Comparison of ENCODE assay signal across 16 cellular contexts in genomic region chr3:128815318-128816064, GRCh38.
DNase-seq lines count a peak whose midpoint lies in the region; ATAC-seq and TF ChIP-seq lines count a peak whose summit lies in the region.
"Had no signal": no experiment of that assay in that cellular context is flagged by ENCODE, and none has a peak within 500 bp of the region (broad histone marks: within the 10 kb centered on the region; RNA-seq: fewer than 3 reads in every experiment).

No MANE protein-coding gene starts in this region.

- no peak overlapping the region for H3K4me3 Mint-ChIP-seq in activated CD4-positive, alpha-beta T cell treated with anti-CD3 and anti-CD28 coated beads, Interleukin-2, amount 10 ng/mL, durations not matched to agents 7 days and 5 days
- no peak overlapping the region for H3K4me3 Mint-ChIP-seq in Calu3 (ENCODE audit: low read depth, unreplicated experiment)
- H3K4me3 Mint-ChIP-seq: GM23338 had no signal

- ATAC-seq in heart right ventricle, result peak in 5 of 8 donors; percentile 7 to 38 (median 15)
- ATAC-seq: GM23338 had no signal

- peak overlapping the region; percentile 52 to 90 (median 84) for H3K27ac ChIP-seq in heart right ventricle
- peak overlapping the region; percentile 85 for H3K27ac ChIP-seq in skeletal muscle tissue (ENCODE audit: low read depth, low read length)
- H3K27ac ChIP-seq: BLaER1 treated with 17β-estradiol and CSF1 and Interleukin-3, amounts not matched to agents 10 nM and 100 nM; skin epidermis had no signal

- H3K9me3 Mint-ChIP-seq in activated CD4-positive, alpha-beta T cell treated with anti-CD3 and anti-CD28 coated beads, Interleukin-2, amount 10 ng/mL, durations not matched to agents 7 days and 5 days, result no peaks in the 10 kb centered on the region
- H3K9me3 Mint-ChIP-seq in Calu3 (ENCODE audit: low read depth, unreplicated experiment), result no peaks in the 10 kb centered on the region
- H3K9me3 Mint-ChIP-seq: activated T-helper 2 cell treated with anti-CD3 and anti-CD28 coated beads, Interferon-gamma antibody, Interleukin-2, Interleukin-4, amounts not matched to agents 10 μg/mL and 5 μg/mL and 100 μg/mL, durations not matched to agents 14 hours and 24 hours and 36 hours; GM23338 had no signal

- no peaks in the 10 kb centered on the region for H3K27me3 Mint-ChIP-seq in activated CD4-positive, alpha-beta T cell treated with anti-CD3 and anti-CD28 coated beads, Interleukin-2, amount 10 ng/mL, durations not matched to agents 7 days and 5 days
- H3K27me3 Mint-ChIP-seq in Calu3 (ENCODE audit: unreplicated experiment), result no peaks in the 10 kb centered on the region

- peaks cover 0 to 83% (median 4%) of the 10 kb centered on the region in 9 donors for H3K36me3 ChIP-seq in heart right ventricle
- H3K36me3 ChIP-seq in skeletal muscle tissue (ENCODE audit: control insufficient read depth in 3 of 3, insufficient read depth in 3 of 3, low read length in 3 of 3), result peaks cover 12 to 40% (median 23%) of the 10 kb centered on the region in 3 donors

- TF ChIP-seq CTCF in Calu3 (IDR thresholded peaks at IDR 0.05; ENCODE audit: unreplicated experiment), result no peak
- no peak for TF ChIP-seq CTCF in heart right ventricle (IDR thresholded peaks at IDR 0.05)

- no peaks in the 10 kb centered on the region for H3K4me1 Mint-ChIP-seq in activated CD4-positive, alpha-beta T cell treated with anti-CD3 and anti-CD28 coated beads, Interleukin-2, amount 10 ng/mL, durations not matched to agents 7 days and 5 days
- no peaks in the 10 kb centered on the region for H3K4me1 Mint-ChIP-seq in Calu3 (ENCODE audit: low read depth, unreplicated experiment)
- H3K4me1 Mint-ChIP-seq: GM23338 had no signal

- H3K4me3 ChIP-seq in heart right ventricle (no peak overlapping the region), skeletal muscle tissue (ENCODE audit: low read length in 3 of 3) (peak overlapping the region in 1 of 3 donors; percentile 1)
- H3K4me3 ChIP-seq: BLaER1 treated with 17β-estradiol and CSF1 and Interleukin-3, amounts not matched to agents 10 nM and 100 nM; coronary artery; GM23338; skin epidermis had no signal

- POLR2A ChIA-PET in activated CD4-positive, alpha-beta T cell treated with anti-CD3 and anti-CD28 coated beads, Interleukin-2, amount 10 ng/mL, durations not matched to agents 7 days and 5 days (lab: Charles Lee), result no interaction called here

- no TSS peak for BruUV-seq in Calu3 (replicated peaks; lab: Mats Ljungman, UMichigan)

- H3K27me3 ChIP-seq in heart right ventricle (no peaks in the 10 kb centered on the region), skeletal muscle tissue (ENCODE audit: control insufficient read depth in 3 of 3, insufficient read depth in 3 of 3, low read length in 3 of 3) (no peaks in the 10 kb centered on the region)
- H3K27me3 ChIP-seq: BLaER1 treated with 17β-estradiol and CSF1 and Interleukin-3, amounts not matched to agents 10 nM and 100 nM had no signal

- H3K9me3 ChIP-seq in heart right ventricle (no peaks in the 10 kb centered on the region), skeletal muscle tissue (ENCODE audit: control insufficient read depth in 3 of 3, low read length in 3 of 3) (no peaks in the 10 kb centered on the region)
- H3K9me3 ChIP-seq: BLaER1 treated with 17β-estradiol and CSF1 and Interleukin-3, amounts not matched to agents 10 nM and 100 nM had no signal

- intact Hi-C loops in Calu3 (cut with micrococcal nuclease; ENCODE audit: unreplicated experiment), result no loop called here
- intact Hi-C loops in heart right ventricle (cut with DNase I), result no loop called here

- peak overlapping the region; percentile 61 for H3K27ac Mint-ChIP-seq in activated CD4-positive, alpha-beta T cell treated with anti-CD3 and anti-CD28 coated beads, Interleukin-2, amount 10 ng/mL, durations not matched to agents 7 days and 5 days
- peak overlapping the region; percentile 40 for H3K27ac Mint-ChIP-seq in Calu3 (ENCODE audit: unreplicated experiment)
- H3K27ac Mint-ChIP-seq: activated T-helper 2 cell treated with anti-CD3 and anti-CD28 coated beads, Interferon-gamma antibody, Interleukin-2, Interleukin-4, amounts not matched to agents 10 μg/mL and 5 μg/mL and 100 μg/mL, durations not matched to agents 14 hours and 24 hours and 36 hours; GM23338 had no signal

- H3K4me1 ChIP-seq in heart right ventricle (peaks cover 9 to 63% (median 44%) of the 10 kb centered on the region in 9 donors), skeletal muscle tissue (ENCODE audit: control insufficient read depth in 3 of 3, insufficient read depth in 3 of 3, low read length in 3 of 3) (peaks cover 30 to 80% (median 46%) of the 10 kb centered on the region in 3 donors)
- H3K4me1 ChIP-seq: BLaER1 treated with 17β-estradiol and CSF1 and Interleukin-3, amounts not matched to agents 10 nM and 100 nM had no signal

- CTCF ChIA-PET in activated CD4-positive, alpha-beta T cell treated with anti-CD3 and anti-CD28 coated beads, Interleukin-2, amount 10 ng/mL, durations not matched to agents 7 days and 5 days (lab: Charles Lee), result interaction anchor here (1.0 kb wide), 2 partner anchors 11 to 135 kb away, joined by 3 read pairs; no protein-coding TSS in a partner anchor
- CTCF ChIA-PET in Calu3 (lab: Charles Lee), result interaction anchor here (1.2 to 1.7 kb wide), 2 partner anchors 135 to 164 kb away, joined by 3 to 6 read pairs; no protein-coding TSS in a partner anchor

- H3K36me3 Mint-ChIP-seq in activated CD4-positive, alpha-beta T cell treated with anti-CD3 and anti-CD28 coated beads, Interleukin-2, amount 10 ng/mL, durations not matched to agents 7 days and 5 days (ENCODE audit: low read depth), result peaks cover 61% of the 10 kb centered on the region
- H3K36me3 Mint-ChIP-seq in Calu3 (ENCODE audit: insufficient read depth, unreplicated experiment), result peaks cover 99% of the 10 kb centered on the region

- DNase-seq in activated CD4-positive, alpha-beta T cell treated with anti-CD3 and anti-CD28 coated beads, Interleukin-2, amount 10 ng/mL, durations not matched to agents 7 days and 5 days, result no peak
- no peak for DNase-seq in activated CD4-positive, alpha-beta T cell treated with anti-CD3 and anti-CD28 coated beads for 48 hours
- DNase-seq in Calu3 (no peak), heart right ventricle (no peak), SHP77 treated with DMSO at 0.1 percent for 48 hours (lab: John Stamatoyannopoulos, UW) (no peak), RKO (ENCODE audit: low spot score) (no peak), NCI-H2107 (lab: John Stamatoyannopoulos, UW) (no peak)
- DNase-seq: activated CD4-positive, alpha-beta T cell treated with anti-CD3 and anti-CD28 coated beads for 1 hour; NCI-H1105 treated with DMSO at 0.1 percent for 48 hours; NCI-H2081 had no signal

- peak overlapping the region in 2 of 3 donors; percentile 4 to 37 for H3K9ac ChIP-seq in skeletal muscle tissue (ENCODE audit: low read depth in 1 of 3, low read length in 3 of 3)
- H3K9ac ChIP-seq: BLaER1 treated with 17β-estradiol and CSF1 and Interleukin-3, amounts not matched to agents 10 nM and 100 nM had no signal

- 31% methylated on average over 3 of the region's 3 CpGs for WGBS in heart right ventricle, 2 donors
